1 cellular context compared by ENCODE assay signal in genomic region chr3:4740397-4741105, GRCh38.
A peak's percentile ranks its signal among the peaks of the same experiment; 100 is the strongest.
TF ChIP-seq lines count a peak whose summit lies in the region.

No MANE protein-coding gene starts in this region.

TF ChIP-seq in K562, 482 proteins besides CTCF, POLR2A, EP300 and RAD21 (continued from another document and continues in another):
- peak; percentile 34; the same call in 1 of the 2 replicates for TF ChIP-seq ZNF766 (CRISPR knock-in tag; conservative IDR thresholded peaks at IDR 0.05)
- no peak for TF ChIP-seq ADNP (tag; IDR thresholded peaks at IDR 0.05)
- TF ChIP-seq, protein P1, sequence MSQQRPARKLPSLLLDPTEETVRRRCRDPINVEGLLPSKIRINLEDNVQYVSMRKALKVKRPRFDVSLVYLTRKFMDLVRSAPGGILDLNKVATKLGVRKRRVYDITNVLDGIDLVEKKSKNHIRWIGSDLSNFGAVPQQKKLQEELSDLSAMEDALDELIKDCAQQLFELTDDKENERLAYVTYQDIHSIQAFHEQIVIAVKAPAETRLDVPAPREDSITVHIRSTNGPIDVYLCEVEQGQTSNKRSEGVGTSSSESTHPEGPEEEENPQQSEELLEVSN (IDR thresholded peaks at IDR 0.05; ENCODE audit: borderline replicate concordance in 1 of 2, extremely low read depth in 1 of 2, insufficient read depth in 1 of 2, insufficient read length in 1 of 2, low read depth in 1 of 2, low read length in 1 of 2, poor library complexity in 1 of 2, severe bottlenecking in 1 of 2), result peak; percentile 4 to 14
- TF ChIP-seq, protein P2, sequence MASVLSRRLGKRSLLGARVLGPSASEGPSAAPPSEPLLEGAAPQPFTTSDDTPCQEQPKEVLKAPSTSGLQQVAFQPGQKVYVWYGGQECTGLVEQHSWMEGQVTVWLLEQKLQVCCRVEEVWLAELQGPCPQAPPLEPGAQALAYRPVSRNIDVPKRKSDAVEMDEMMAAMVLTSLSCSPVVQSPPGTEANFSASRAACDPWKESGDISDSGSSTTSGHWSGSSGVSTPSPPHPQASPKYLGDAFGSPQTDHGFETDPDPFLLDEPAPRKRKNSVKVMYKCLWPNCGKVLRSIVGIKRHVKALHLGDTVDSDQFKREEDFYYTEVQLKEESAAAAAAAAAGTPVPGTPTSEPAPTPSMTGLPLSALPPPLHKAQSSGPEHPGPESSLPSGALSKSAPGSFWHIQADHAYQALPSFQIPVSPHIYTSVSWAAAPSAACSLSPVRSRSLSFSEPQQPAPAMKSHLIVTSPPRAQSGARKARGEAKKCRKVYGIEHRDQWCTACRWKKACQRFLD (CRISPR knock-in tag; IDR thresholded peaks at IDR 0.05), result no peak
- 0 out of 2 replicates have a peak, but pooled peaks have one; percentile 6 for TF ChIP-seq ZNF644 (tag; IDR thresholded peaks at IDR 0.05; ENCODE audit: low read depth)
- no peak for TF ChIP-seq ZFX (CRISPR knock-in tag; IDR thresholded peaks at IDR 0.05)
- no peak for TF ChIP-seq C11orf30 (IDR thresholded peaks at IDR 0.05; ENCODE audit: low read depth)
- TF ChIP-seq MEF2D (tag; conservative IDR thresholded peaks at IDR 0.05; ENCODE audit: low read depth), result 0 out of 2 replicates have a peak, but pooled peaks have one; percentile 26
- peak; percentile 74 for TF ChIP-seq MEIS2 (IDR thresholded peaks at IDR 0.05; ENCODE audit: partially characterized antibody)
- no peak for TF ChIP-seq ELF4 (CRISPR knock-in tag; IDR thresholded peaks at IDR 0.05)
- TF ChIP-seq CREBBP (IDR thresholded peaks at IDR 0.05; ENCODE audit: low read depth, low read length), result no peak
- peak; percentile 43; the same call in 1 of the 2 replicates for TF ChIP-seq CEBPB (tag; IDR thresholded peaks at IDR 0.05)
- no peak for TF ChIP-seq L3MBTL2 (IDR thresholded peaks at IDR 0.05)
- peak in 1 of 2 experiments; percentile 24; a peak in 1 of 4 replicates for TF ChIP-seq RCOR1 (IDR thresholded peaks at IDR 0.05; ENCODE audit: borderline replicate concordance in 1 of 2, low read depth in 2 of 2, low read length in 2 of 2)
- TF ChIP-seq, protein P3, sequence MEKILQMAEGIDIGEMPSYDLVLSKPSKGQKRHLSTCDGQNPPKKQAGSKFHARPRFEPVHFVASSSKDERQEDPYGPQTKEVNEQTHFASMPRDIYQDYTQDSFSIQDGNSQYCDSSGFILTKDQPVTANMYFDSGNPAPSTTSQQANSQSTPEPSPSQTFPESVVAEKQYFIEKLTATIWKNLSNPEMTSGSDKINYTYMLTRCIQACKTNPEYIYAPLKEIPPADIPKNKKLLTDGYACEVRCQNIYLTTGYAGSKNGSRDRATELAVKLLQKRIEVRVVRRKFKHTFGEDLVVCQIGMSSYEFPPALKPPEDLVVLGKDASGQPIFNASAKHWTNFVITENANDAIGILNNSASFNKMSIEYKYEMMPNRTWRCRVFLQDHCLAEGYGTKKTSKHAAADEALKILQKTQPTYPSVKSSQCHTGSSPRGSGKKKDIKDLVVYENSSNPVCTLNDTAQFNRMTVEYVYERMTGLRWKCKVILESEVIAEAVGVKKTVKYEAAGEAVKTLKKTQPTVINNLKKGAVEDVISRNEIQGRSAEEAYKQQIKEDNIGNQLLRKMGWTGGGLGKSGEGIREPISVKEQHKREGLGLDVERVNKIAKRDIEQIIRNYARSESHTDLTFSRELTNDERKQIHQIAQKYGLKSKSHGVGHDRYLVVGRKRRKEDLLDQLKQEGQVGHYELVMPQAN (IDR thresholded peaks at IDR 0.05; ENCODE audit: borderline replicate concordance), result no peak
- TF ChIP-seq ZFPM2 (CRISPR knock-in tag; IDR thresholded peaks at IDR 0.05), result no peak
- TF ChIP-seq ZNF165 (CRISPR knock-in tag; IDR thresholded peaks at IDR 0.05; ENCODE audit: borderline replicate concordance), result 0 out of 2 replicates have a peak, but pooled peaks have one; percentile 34
- TF ChIP-seq HIVEP1 (CRISPR knock-in tag; IDR thresholded peaks at IDR 0.05), result peak; percentile 24; the same call in 1 of the 2 replicates
- TF ChIP-seq, protein P4, sequence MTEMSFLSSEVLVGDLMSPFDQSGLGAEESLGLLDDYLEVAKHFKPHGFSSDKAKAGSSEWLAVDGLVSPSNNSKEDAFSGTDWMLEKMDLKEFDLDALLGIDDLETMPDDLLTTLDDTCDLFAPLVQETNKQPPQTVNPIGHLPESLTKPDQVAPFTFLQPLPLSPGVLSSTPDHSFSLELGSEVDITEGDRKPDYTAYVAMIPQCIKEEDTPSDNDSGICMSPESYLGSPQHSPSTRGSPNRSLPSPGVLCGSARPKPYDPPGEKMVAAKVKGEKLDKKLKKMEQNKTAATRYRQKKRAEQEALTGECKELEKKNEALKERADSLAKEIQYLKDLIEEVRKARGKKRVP (CRISPR knock-in tag; IDR thresholded peaks at IDR 0.05), result peak; percentile 28; the same call in 1 of the 2 replicates
- TF ChIP-seq ELF1 (tag; IDR thresholded peaks at IDR 0.05), result no peak
- TF ChIP-seq NFYB (IDR thresholded peaks at IDR 0.05; ENCODE audit: extremely low read depth, insufficient read length), result no peak
- 0 out of 2 replicates have a peak, but pooled peaks have one; percentile 35 for TF ChIP-seq E4F1 (CRISPR knock-in tag; IDR thresholded peaks at IDR 0.05; ENCODE audit: borderline replicate concordance)
- TF ChIP-seq ZNF324 (CRISPR knock-in tag; IDR thresholded peaks at IDR 0.05), result 0 out of 2 replicates have a peak, but pooled peaks have one; percentile 22
- TF ChIP-seq, protein P5, sequence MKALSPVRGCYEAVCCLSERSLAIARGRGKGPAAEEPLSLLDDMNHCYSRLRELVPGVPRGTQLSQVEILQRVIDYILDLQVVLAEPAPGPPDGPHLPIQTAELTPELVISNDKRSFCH (CRISPR knock-in tag; IDR thresholded peaks at IDR 0.05), result no peak
- TF ChIP-seq, protein P5 (tag; IDR thresholded peaks at IDR 0.05), result peak; percentile 50; the same call in 1 of the 2 replicates
- TF ChIP-seq ZBTB2 (IDR thresholded peaks at IDR 0.05), result no peak
- TF ChIP-seq ETS2 (tag; IDR thresholded peaks at IDR 0.05; ENCODE audit: borderline replicate concordance, poor library complexity, severe bottlenecking), result peak; percentile 18
- TF ChIP-seq HMG20A (CRISPR knock-in tag; conservative IDR thresholded peaks at IDR 0.05), result 0 out of 2 replicates have a peak, but pooled peaks have one; percentile 23
- 0 out of 2 replicates have a peak, but pooled peaks have one; percentile 34 for TF ChIP-seq ZBTB12 (CRISPR knock-in tag; IDR thresholded peaks at IDR 0.05)
- TF ChIP-seq TSHZ1 (CRISPR knock-in tag; IDR thresholded peaks at IDR 0.05), result peak; percentile 76; the same call in 1 of the 2 replicates
- TF ChIP-seq GTF2A2 (tag; IDR thresholded peaks at IDR 0.05), result 0 out of 2 replicates have a peak, but pooled peaks have one; percentile 35
- TF ChIP-seq ZNF740 (CRISPR knock-in tag; IDR thresholded peaks at IDR 0.05), result no peak
- TF ChIP-seq ZNF740 (tag; IDR thresholded peaks at IDR 0.05), result peak in 1 of 2 experiments; percentile 45; a peak in 1 of 4 replicates
- TF ChIP-seq, protein P6, sequence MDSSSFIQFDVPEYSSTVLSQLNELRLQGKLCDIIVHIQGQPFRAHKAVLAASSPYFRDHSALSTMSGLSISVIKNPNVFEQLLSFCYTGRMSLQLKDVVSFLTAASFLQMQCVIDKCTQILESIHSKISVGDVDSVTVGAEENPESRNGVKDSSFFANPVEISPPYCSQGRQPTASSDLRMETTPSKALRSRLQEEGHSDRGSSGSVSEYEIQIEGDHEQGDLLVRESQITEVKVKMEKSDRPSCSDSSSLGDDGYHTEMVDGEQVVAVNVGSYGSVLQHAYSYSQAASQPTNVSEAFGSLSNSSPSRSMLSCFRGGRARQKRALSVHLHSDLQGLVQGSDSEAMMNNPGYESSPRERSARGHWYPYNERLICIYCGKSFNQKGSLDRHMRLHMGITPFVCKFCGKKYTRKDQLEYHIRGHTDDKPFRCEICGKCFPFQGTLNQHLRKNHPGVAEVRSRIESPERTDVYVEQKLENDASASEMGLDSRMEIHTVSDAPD (CRISPR knock-in tag; IDR thresholded peaks at IDR 0.05), result 0 out of 2 replicates have a peak, but pooled peaks have one; percentile 16
- TF ChIP-seq ZNF668 (CRISPR knock-in tag; IDR thresholded peaks at IDR 0.05), result peak; percentile 68; the same call in 1 of the 2 replicates
- TF ChIP-seq FUS (optimal IDR thresholded peaks at IDR 0.05; ENCODE audit: low read depth, low read length), result no peak
- TF ChIP-seq CXXC5 (CRISPR knock-in tag; IDR thresholded peaks at IDR 0.05), result peak; percentile 14
- no peak for TF ChIP-seq THRAP3 (IDR thresholded peaks at IDR 0.05; ENCODE audit: borderline replicate concordance)
